8 cellular contexts compared by ENCODE assay signal in the genomic region with DNA sequence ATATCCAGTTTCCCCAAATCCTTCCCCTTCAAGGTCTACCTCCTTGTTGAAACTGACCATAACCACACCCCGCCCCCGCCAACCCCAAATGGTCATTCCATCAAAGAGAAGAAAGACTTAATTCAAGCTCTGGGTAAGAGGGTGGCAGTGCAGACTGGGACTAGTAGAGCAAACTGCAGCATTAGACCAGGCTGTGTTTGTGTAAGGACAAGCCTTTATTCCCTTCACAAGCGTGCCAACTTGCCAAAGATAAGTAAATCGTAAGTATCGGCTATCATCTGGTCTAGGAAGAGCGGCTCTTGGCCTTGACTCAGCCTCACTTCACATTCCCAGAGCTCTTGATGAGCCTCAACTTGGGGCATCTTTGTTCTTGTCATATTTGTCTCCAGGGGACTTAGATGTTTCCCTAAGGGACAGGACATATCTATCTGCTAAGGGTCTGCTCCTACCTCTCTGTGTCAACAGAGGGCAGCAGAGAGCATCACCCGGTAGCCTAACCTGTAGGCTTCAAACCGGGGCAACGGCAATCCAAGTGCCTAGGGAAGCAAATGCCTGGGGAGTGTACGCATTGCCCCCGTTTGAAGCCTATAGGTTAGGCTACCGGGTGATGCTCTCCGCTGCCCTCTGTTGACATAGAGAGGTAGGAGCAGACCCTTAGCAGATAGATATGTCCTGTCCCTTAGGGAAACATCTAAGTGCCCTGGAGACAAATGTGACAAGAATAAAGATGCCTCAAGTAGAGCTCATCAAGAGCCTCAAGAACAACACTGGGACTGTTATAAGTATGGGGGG. TPM values are rescaled to one million over a fixed set of nuclear protein-coding genes. Genes with fewer than 3 reads are reported as not detected.
DNase-seq lines count a peak whose midpoint lies in the region; TF ChIP-seq lines count a peak whose summit lies in the region.

No MANE protein-coding gene starts in this region.

- peak; percentile 77 for TF ChIP-seq CTCF in KMS-11 (conservative IDR thresholded peaks at IDR 0.05; ENCODE audit: low read depth, low read length)
- peak; percentile 63 for TF ChIP-seq CTCF in OCI-LY3 (IDR thresholded peaks at IDR 0.05; ENCODE audit: low read depth, low read length)
- TF ChIP-seq CTCF in fibroblast of the aortic adventitia (IDR thresholded peaks at IDR 0.05; ENCODE audit: insufficient read depth, low read length): peak; percentile 70
- peak; percentile 50 for TF ChIP-seq CTCF in osteocyte (IDR thresholded peaks at IDR 0.05)

- no peaks in the 10 kb centered on the region for H4K20me1 ChIP-seq in GM23248 (ENCODE audit: insufficient read depth)
- no peaks in the 10 kb centered on the region for H4K20me1 ChIP-seq in KMS-11 (ENCODE audit: insufficient read depth)
- H4K20me1 ChIP-seq in OCI-LY3 (ENCODE audit: insufficient read depth, low read length): no peaks in the 10 kb centered on the region

- in situ Hi-C loops in GM23248 (cut with MboI): no loop called here

- WGBS in GM23248 (ENCODE audit: low coverage in 1 of 2, low lambda C conversion rate in 2 of 2, missing lambda C conversion rate in 2 of 2), 2 experiments: 43 to 47% methylated on average over 13 of the region's 13 CpGs

- H3K27me3 ChIP-seq in GM23248 (replicated peaks; ENCODE audit: insufficient read depth): no peaks in the 10 kb centered on the region
- no peaks in the 10 kb centered on the region for H3K27me3 ChIP-seq in KMS-11 (ENCODE audit: insufficient read depth, low read depth)
- no peaks in the 10 kb centered on the region; the same call in 1 of the 2 replicates for H3K27me3 ChIP-seq in OCI-LY3 (ENCODE audit: low read depth, low read length)

- H3K36me3 Mint-ChIP-seq in osteocyte (ENCODE audit: unreplicated experiment): no peaks in the 10 kb centered on the region

- peaks cover 9% of the 10 kb centered on the region for H3K27me3 Mint-ChIP-seq in osteocyte (ENCODE audit: unreplicated experiment)

- no peak overlapping the region for H3K4me3 Mint-ChIP-seq in osteocyte (ENCODE audit: unreplicated experiment)

- H3K4me1 ChIP-seq in GM23248 (ENCODE audit: insufficient read depth) (peaks cover 11% of the 10 kb centered on the region), KMS-11 (ENCODE audit: low read depth, poor library complexity, severe bottlenecking) (peaks cover 4% of the 10 kb centered on the region), OCI-LY3 (ENCODE audit: low read length) (peaks cover 4% of the 10 kb centered on the region; the same call in 1 of the 2 replicates)

- H3K4me1 Mint-ChIP-seq in osteocyte (ENCODE audit: unreplicated experiment): no peaks in the 10 kb centered on the region

- H2AFZ ChIP-seq in GM23248 (no peak overlapping the region), KMS-11 (ENCODE audit: low read depth) (no peak overlapping the region), OCI-LY3 (ENCODE audit: low read depth, low read length) (no peak overlapping the region)

- peaks cover 6% of the 10 kb centered on the region for H3F3A ChIP-seq in GM23248 (ENCODE audit: insufficient read depth)

- no peaks in the 10 kb centered on the region for H3K9me3 Mint-ChIP-seq in osteocyte (ENCODE audit: unreplicated experiment)

- DNase-seq in ELR (ENCODE audit: low read depth): peak; percentile 84
- DNase-seq in GM23248: peak; percentile 49
- DNase-seq in activated T-cell treated with anti-CD3 and anti-CD28 coated beads for 4 hours: peak; percentile 49
- DNase-seq in fibroblast of the aortic adventitia (ENCODE audit: low read depth): peak; percentile 46
- DNase-seq in osteocyte (ENCODE audit: extremely low spot score, unreplicated experiment): no peak
- peak; percentile 56 for DNase-seq in ureter (ENCODE audit: low spot score)

- H3K27ac Mint-ChIP-seq in osteocyte (ENCODE audit: unreplicated experiment): no peak overlapping the region

- H3K36me3 ChIP-seq in GM23248 (ENCODE audit: low read depth): no peaks in the 10 kb centered on the region
- H3K36me3 ChIP-seq in KMS-11 (ENCODE audit: insufficient read depth): no peaks in the 10 kb centered on the region
- no peaks in the 10 kb centered on the region for H3K36me3 ChIP-seq in OCI-LY3 (replicated peaks; ENCODE audit: low read depth, low read length)

- no peak overlapping the region for H3K9ac ChIP-seq in GM23248
- no peak overlapping the region for H3K9ac ChIP-seq in KMS-11
- no peak overlapping the region for H3K9ac ChIP-seq in OCI-LY3 (ENCODE audit: low read length)

- H3K9me2 ChIP-seq in GM23248 (ENCODE audit: insufficient read depth): no peaks in the 10 kb centered on the region

- no peak overlapping the region for H3K4me2 ChIP-seq in GM23248 (ENCODE audit: unreplicated experiment)
- H3K4me2 ChIP-seq in KMS-11: no peak overlapping the region
- H3K4me2 ChIP-seq in OCI-LY3 (ENCODE audit: low read length): no peak overlapping the region

- no peaks in the 10 kb centered on the region for H3K9me3 ChIP-seq in GM23248 (ENCODE audit: low read depth)
- no peaks in the 10 kb centered on the region for H3K9me3 ChIP-seq in OCI-LY3 (ENCODE audit: insufficient read depth, low read length)

- no peaks in the 10 kb centered on the region for H3K79me2 ChIP-seq in GM23248 (ENCODE audit: insufficient read depth)
- H3K79me2 ChIP-seq in KMS-11 (ENCODE audit: insufficient read depth, low read depth): no peaks in the 10 kb centered on the region
- H3K79me2 ChIP-seq in OCI-LY3 (ENCODE audit: low read length): no peaks in the 10 kb centered on the region

- H3K4me3 ChIP-seq in GM23248 (no peak overlapping the region), KMS-11 (IDR thresholded peaks at IDR 0.05; ENCODE audit: insufficient read depth, low read depth, low read length) (no peak overlapping the region), OCI-LY3 (ENCODE audit: low read length) (no peak overlapping the region), fibroblast of the aortic adventitia (ENCODE audit: low read depth, low read length) (no peak overlapping the region)

- H3K27ac ChIP-seq in GM23248: no peak overlapping the region
- H3K27ac ChIP-seq in KMS-11: no peak overlapping the region
- no peak overlapping the region for H3K27ac ChIP-seq in OCI-LY3 (ENCODE audit: low read length)

RNA-seq across cellular contexts. Expression of gene MAP3K13, which starts 8.9 kb away (rescaled TPM):
- total RNA-seq in GM23248 (2014; rRNA removed; shearing (Covaris generic)): 14.8 and 16.7 TPM in 2 replicates
- 45.2 and 52.5 TPM in 2 replicates for polyA plus RNA-seq in GM23248 (2016; fragmentation: Nextera tagmentation; extraction: Ambion mirVana)
- total RNA-seq in fibroblast of the aortic adventitia (ENCODE audit: low replicate concordance): 13.0 and 21.9 TPM in 2 replicates
- 24.2 and 26.9 TPM in 2 replicates for total RNA-seq in osteocyte
- 44.2 TPM for total RNA-seq in ureter
